ENCODE assay signal across 18 cellular contexts in the genomic region with DNA sequence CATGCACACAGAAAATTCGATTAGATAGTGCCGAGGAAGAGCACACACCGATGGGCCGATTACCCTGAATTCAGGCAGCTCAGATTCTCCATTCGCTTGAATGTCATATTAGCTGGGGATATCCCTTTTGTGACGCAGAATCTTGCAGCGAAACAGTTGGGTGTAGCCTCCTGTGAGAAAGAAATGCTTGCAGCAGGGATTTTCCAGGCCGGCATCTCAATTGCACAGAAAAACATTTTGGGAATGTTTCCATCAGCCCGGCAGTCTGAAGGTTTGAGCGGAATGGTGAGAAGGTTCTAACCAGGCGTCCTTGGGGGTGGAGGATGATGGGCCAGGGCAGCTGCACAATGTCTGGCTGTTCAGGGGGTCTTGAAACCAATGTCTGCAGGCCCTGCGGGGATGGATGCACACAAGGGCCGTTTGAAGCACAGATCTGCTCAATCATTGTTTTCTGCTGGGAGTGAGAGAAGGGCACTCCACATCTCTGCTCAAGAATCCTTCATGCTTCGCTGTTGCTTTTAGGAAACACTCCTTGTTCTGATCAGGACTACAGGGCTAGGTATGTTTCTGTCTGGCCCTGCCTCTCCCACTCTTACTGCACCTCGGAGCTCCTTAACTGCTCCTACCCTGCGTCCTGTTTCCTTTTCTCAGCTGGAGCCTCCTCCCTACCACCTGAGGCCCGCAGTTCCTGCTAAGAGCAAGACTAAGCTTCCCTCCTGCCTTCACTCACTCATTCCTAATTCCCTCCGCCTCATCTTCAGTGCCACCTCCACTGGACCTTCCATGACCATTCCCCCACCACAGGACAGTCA.
A peak's percentile ranks its signal among the peaks of the same experiment; 100 is the strongest.
DNase-seq lines count a peak whose midpoint lies in the region; ATAC-seq, FAIRE-seq and TF ChIP-seq lines count a peak whose summit lies in the region.
"Had no signal": no experiment of that assay in that cellular context is flagged by ENCODE, and none has a peak within 500 bp of the region (broad histone marks: within the 10 kb centered on the region; RNA-seq: fewer than 3 reads in every experiment).

No MANE protein-coding gene starts in this region.

- H4K91ac ChIP-seq in neuronal stem cell (ENCODE audit: low read depth, low read length, poor library complexity) = no peak overlapping the region

- H3K4me3 Mint-ChIP-seq in T-helper 17 cell (no peak overlapping the region), progenitor cell of endocrine pancreas (ENCODE audit: low read depth) (no peak overlapping the region)
- H3K4me3 Mint-ChIP-seq: activated naive CD4-positive, alpha-beta T cell treated with anti-CD3 and anti-CD28 coated beads, Interleukin-2, amount 10 ng/mL, durations not matched to agents 7 days and 5 days; B cell; dendritic cell treated with granulocyte-macrophage colony-stimulating factor and Interleukin-4, amounts not matched to agents 40 ng/mL and 50 ng/mL, for 4 days had no signal

- H3K4ac ChIP-seq in neuronal stem cell (ENCODE audit: low read length) = no peak overlapping the region

- H3K4me1 ChIP-seq in neuronal stem cell (ENCODE audit: control insufficient read depth in 2 of 2, insufficient read depth in 1 of 2, low read depth in 1 of 2, low read length in 2 of 2) = peaks cover 12 to 22% of the 10 kb centered on the region in 2 donors
- H3K4me1 ChIP-seq: gastrocnemius medialis had no signal

- H3K4me1 Mint-ChIP-seq in T-helper 17 cell (peaks cover 26% of the 10 kb centered on the region), progenitor cell of endocrine pancreas (ENCODE audit: low read depth) (peaks cover 46% of the 10 kb centered on the region)

- no peak overlapping the region for H2BK120ac ChIP-seq in neuronal stem cell (ENCODE audit: low read depth, low read length)

- H3K9ac ChIP-seq in neuronal stem cell (ENCODE audit: low read depth, low read length, poor library complexity) = no peak overlapping the region

- H2BK15ac ChIP-seq in neuronal stem cell (ENCODE audit: low read length) = no peak overlapping the region

- DNase-seq in DMS79 (lab: John Stamatoyannopoulos, UW) (peak; percentile 64), T-helper 17 cell (no peak), iris pigment epithelial cell (ENCODE audit: low read depth) (peak; percentile 62), progenitor cell of endocrine pancreas (ENCODE audit: low spot score, unreplicated experiment) (no peak), neuronal stem cell (ENCODE audit: low spot score) (no peak), HTR-8/SVneo (ENCODE audit: insufficient read length, low spot score) (no peak)
- DNase-seq: activated CD8-positive, alpha-beta memory T cell treated with anti-CD3 and anti-CD28 coated beads for 24 hours; activated naive CD4-positive, alpha-beta T cell treated with anti-CD3 and anti-CD28 coated beads, Interleukin-2, amount 10 ng/mL, durations not matched to agents 7 days and 5 days; gastrocnemius medialis; NCI-H1092; NCI-H510A had no signal

- ATAC-seq in T-helper 17 cell = no peak
- no peak for ATAC-seq in HG02884 (IDR thresholded peaks at IDR 0.05; ENCODE audit: unreplicated experiment)
- ATAC-seq in GM19397 (IDR thresholded peaks at IDR 0.05; ENCODE audit: unreplicated experiment) = no peak
- ATAC-seq: gastrocnemius medialis had no signal

- H2BK5ac ChIP-seq in neuronal stem cell (ENCODE audit: low read length) = no peak overlapping the region

- H3K9me3 Mint-ChIP-seq in progenitor cell of endocrine pancreas (ENCODE audit: low read depth) = no peaks in the 10 kb centered on the region
- H3K9me3 Mint-ChIP-seq: activated naive CD4-positive, alpha-beta T cell treated with anti-CD3 and anti-CD28 coated beads, Interleukin-2, amount 10 ng/mL, durations not matched to agents 7 days and 5 days; dendritic cell treated with granulocyte-macrophage colony-stimulating factor and Interleukin-4, amounts not matched to agents 40 ng/mL and 50 ng/mL, for 4 days had no signal

- H2BK12ac ChIP-seq in neuronal stem cell (ENCODE audit: low read length) = no peak overlapping the region

- no peak for TF ChIP-seq CTCF in progenitor cell of endocrine pancreas (IDR thresholded peaks at IDR 0.05; ENCODE audit: unreplicated experiment)

- no peak overlapping the region for H3K4me3 ChIP-seq in neuronal stem cell (ENCODE audit: low read length in 2 of 2)
- H3K4me3 ChIP-seq: gastrocnemius medialis had no signal

- H3K79me1 ChIP-seq in neuronal stem cell (ENCODE audit: low read depth, low read length) = peaks cover 4% of the 10 kb centered on the region

- peaks cover 2% of the 10 kb centered on the region for H3K36me3 Mint-ChIP-seq in T-helper 17 cell (ENCODE audit: low read depth)
- no peaks in the 10 kb centered on the region for H3K36me3 Mint-ChIP-seq in progenitor cell of endocrine pancreas (ENCODE audit: insufficient read depth)
- H3K36me3 Mint-ChIP-seq: activated naive CD4-positive, alpha-beta T cell treated with anti-CD3 and anti-CD28 coated beads, Interleukin-2, amount 10 ng/mL, durations not matched to agents 7 days and 5 days had no signal

- H3K27ac Mint-ChIP-seq in T-helper 17 cell (peak overlapping the region; percentile 74), progenitor cell of endocrine pancreas (peak overlapping the region; percentile 3)
- H3K27ac Mint-ChIP-seq: activated naive CD4-positive, alpha-beta T cell treated with anti-CD3 and anti-CD28 coated beads, Interleukin-2, amount 10 ng/mL, durations not matched to agents 7 days and 5 days; B cell; dendritic cell treated with granulocyte-macrophage colony-stimulating factor and Interleukin-4, amounts not matched to agents 40 ng/mL and 50 ng/mL, for 4 days had no signal

- H3K27ac ChIP-seq in neuronal stem cell (replicated peaks; ENCODE audit: low read length) = no peak overlapping the region
- H3K27ac ChIP-seq: gastrocnemius medialis had no signal

- no peak for FAIRE-seq in HTR-8/SVneo (lab: Jason Lieb, UNC)
- FAIRE-seq: GM18507, RCC 7860, TTC549 had no signal

- no peaks in the 10 kb centered on the region for H3K27me3 Mint-ChIP-seq in T-helper 17 cell
- no peaks in the 10 kb centered on the region for H3K27me3 Mint-ChIP-seq in progenitor cell of endocrine pancreas
- H3K27me3 Mint-ChIP-seq: activated naive CD4-positive, alpha-beta T cell treated with anti-CD3 and anti-CD28 coated beads, Interleukin-2, amount 10 ng/mL, durations not matched to agents 7 days and 5 days; B cell; dendritic cell treated with granulocyte-macrophage colony-stimulating factor and Interleukin-4, amounts not matched to agents 40 ng/mL and 50 ng/mL, for 4 days had no signal

- H2AFZ ChIP-seq in neuronal stem cell (ENCODE audit: low read length) = no peak overlapping the region

- H3K18ac ChIP-seq in neuronal stem cell (ENCODE audit: low read length) = no peak overlapping the region

- no peak overlapping the region for H3K14ac ChIP-seq in neuronal stem cell (ENCODE audit: low read length)

- WGBS in neuronal stem cell (ENCODE audit: extremely low coverage in 2 of 2, insufficient read length in 2 of 2, insufficient replicate concordance in 1 of 2), 2 donors = no CpG with 5 or more reads among the region's 18 CpGs

- H2AK5ac ChIP-seq in neuronal stem cell (ENCODE audit: low read depth, low read length) = no peak overlapping the region

- no peak overlapping the region for H4K8ac ChIP-seq in neuronal stem cell (ENCODE audit: low read depth, low read length)

- H3K9me3 ChIP-seq in T-helper 17 cell (ENCODE audit: control insufficient read depth, low read length, poor library complexity, severe bottlenecking) (no peaks in the 10 kb centered on the region), neuronal stem cell (replicated peaks in 1 of 2; ENCODE audit: control insufficient read depth in 2 of 2, insufficient read depth in 1 of 2, low read depth in 1 of 2, low read length in 2 of 2) (no peaks in the 10 kb centered on the region)
- H3K9me3 ChIP-seq: gastrocnemius medialis had no signal

- no peak overlapping the region for H3K4me2 ChIP-seq in neuronal stem cell (ENCODE audit: insufficient read depth, low read length, poor library complexity, severe bottlenecking)

- no peak overlapping the region for H3K23ac ChIP-seq in neuronal stem cell (ENCODE audit: low read depth, low read length, poor library complexity)

- H3K36me3 ChIP-seq in neuronal stem cell (replicated peaks in 1 of 2; ENCODE audit: control insufficient read depth in 2 of 2, insufficient read depth in 2 of 2, low read length in 2 of 2) = no peaks in the 10 kb centered on the region
- H3K36me3 ChIP-seq: gastrocnemius medialis had no signal

- no peaks in the 10 kb centered on the region for H3K27me3 ChIP-seq in neuronal stem cell (ENCODE audit: control insufficient read depth in 3 of 3, insufficient read depth in 3 of 3, low read depth in 1 of 3, low read length in 3 of 3)
- H3K27me3 ChIP-seq: gastrocnemius medialis had no signal

Comparison
In these comparisons a context has a peak if more than half of its experiments do, and no peak if none do; other contexts are left out.
1. DNase-seq: peak in DMS79 (single experiment) and iris pigment epithelial cell (single experiment); none in T-helper 17 cell (0 of 3), progenitor cell of endocrine pancreas (single experiment), neuronal stem cell (single experiment) and HTR-8/SVneo (single experiment).